ENCODE assay signal across 11 cellular contexts in the genomic region with DNA sequence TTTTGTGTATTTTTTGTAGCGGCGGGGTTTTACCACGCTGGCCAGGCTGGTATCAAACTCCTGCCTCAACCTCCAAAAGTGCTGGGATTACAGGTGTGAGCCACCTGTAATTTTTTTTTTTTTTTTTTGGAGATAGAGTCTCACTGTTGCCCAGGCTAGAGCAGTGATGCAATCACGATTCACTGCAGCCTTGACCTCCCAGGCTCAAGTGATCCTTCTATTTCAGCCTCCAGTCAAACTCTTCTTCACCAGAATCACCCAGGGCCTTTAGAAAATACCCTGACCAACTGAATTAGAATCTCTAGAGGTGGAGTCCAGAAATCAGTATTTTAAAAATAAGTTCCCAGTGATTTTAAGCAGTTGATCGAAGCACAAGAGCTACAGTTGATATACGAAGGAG. TPM values are rescaled to one million over a fixed set of nuclear protein-coding genes. Genes with fewer than 3 reads are reported as not detected.
A peak's percentile ranks its signal among the peaks of the same experiment; 100 is the strongest.
DNase-seq lines count a peak whose midpoint lies in the region; ATAC-seq and TF ChIP-seq lines count a peak whose summit lies in the region.
"Had no signal": no experiment of that assay in that cellular context is flagged by ENCODE, and none has a peak within 500 bp of the region (broad histone marks: within the 10 kb centered on the region; RNA-seq: fewer than 3 reads in every experiment).

No MANE protein-coding gene starts in this region.

- no peaks in the 10 kb centered on the region for H3K27me3 Mint-ChIP-seq in CD4-positive, CD25-positive, alpha-beta regulatory T cell

- peak overlapping the region in 2 of 3 donors; percentile 85 to 93 for H3K27ac Mint-ChIP-seq in CD4-positive, CD25-positive, alpha-beta regulatory T cell
- H3K27ac Mint-ChIP-seq: activated T-helper 2 cell treated with anti-CD3 and anti-CD28 coated beads, Interferon-gamma antibody, Interleukin-2, Interleukin-4, amounts not matched to agents 10 μg/mL and 5 μg/mL and 100 μg/mL, durations not matched to agents 14 hours and 24 hours and 36 hours had no signal

- H3K4me3 ChIP-seq in CD4-positive, CD25-positive, alpha-beta regulatory T cell (ENCODE audit: low read depth, low read length): no peak overlapping the region
- H3K4me3 ChIP-seq in RWPE2 (ENCODE audit: severe bottlenecking): no peak overlapping the region
- no peak overlapping the region for H3K4me3 ChIP-seq in fibroblast of lung (replicated peaks in 1 of 4; ENCODE audit: control extremely low read depth in 1 of 4, insufficient read depth in 1 of 4, low read depth in 3 of 4, low read length in 4 of 4)
- H3K4me3 ChIP-seq in skeletal muscle satellite cell (ENCODE audit: low read length): peak overlapping the region; percentile 35
- H3K4me3 ChIP-seq: vagina had no signal

- peaks cover 12 to 89% (median 57%) of the 10 kb centered on the region in 4 donors for H3K4me1 Mint-ChIP-seq in CD4-positive, CD25-positive, alpha-beta regulatory T cell

- no peaks in the 10 kb centered on the region for H3K9me3 Mint-ChIP-seq in CD4-positive, CD25-positive, alpha-beta regulatory T cell
- H3K9me3 Mint-ChIP-seq: activated T-helper 2 cell treated with anti-CD3 and anti-CD28 coated beads, Interferon-gamma antibody, Interleukin-2, Interleukin-4, amounts not matched to agents 10 μg/mL and 5 μg/mL and 100 μg/mL, durations not matched to agents 14 hours and 24 hours and 36 hours had no signal

- no peak overlapping the region for H2AFZ ChIP-seq in fibroblast of lung (ENCODE audit: low read length)

- no peak for DNase-seq in CD4-positive, CD25-positive, alpha-beta regulatory T cell
- DNase-seq in RWPE2 (ENCODE audit: low spot score) (no peak), fibroblast of lung (ENCODE audit: low read depth in 2 of 2) (no peak), ecto neural progenitor cell (ENCODE audit: low spot score) (no peak), MV-4-11 (lab: John Stamatoyannopoulos, UW) (no peak)
- DNase-seq in activated CD4-positive, alpha-beta T cell treated with anti-CD3 and anti-CD28 coated beads for 4 hours: no peak
- DNase-seq: NCI-H1436 had no signal

- peak overlapping the region in 1 of 4 donors; percentile 7 for H3K4me3 Mint-ChIP-seq in CD4-positive, CD25-positive, alpha-beta regulatory T cell

- H3K9ac ChIP-seq in fibroblast of lung (ENCODE audit: insufficient read depth, low read length) (no peak overlapping the region), skeletal muscle satellite cell (ENCODE audit: low read depth, low read length) (no peak overlapping the region)

- no peak overlapping the region for H3K27ac ChIP-seq in CD4-positive, CD25-positive, alpha-beta regulatory T cell (ENCODE audit: insufficient read depth, low read length, poor library complexity, severe bottlenecking)
- H3K27ac ChIP-seq in RWPE2 (ENCODE audit: poor library complexity, severe bottlenecking): peak overlapping the region; percentile 75
- H3K27ac ChIP-seq in fibroblast of lung (ENCODE audit: insufficient read depth, low read length): no peak overlapping the region

- peaks cover 87% of the 10 kb centered on the region for H3K79me2 ChIP-seq in fibroblast of lung (ENCODE audit: control insufficient read depth, insufficient read depth, low read length)

- H3K36me3 ChIP-seq in CD4-positive, CD25-positive, alpha-beta regulatory T cell (ENCODE audit: control insufficient read depth, insufficient read depth, low read length): peaks cover 36% of the 10 kb centered on the region
- peaks cover 35% of the 10 kb centered on the region for H3K36me3 ChIP-seq in RWPE2 (ENCODE audit: low read depth)
- H3K36me3 ChIP-seq in fibroblast of lung (ENCODE audit: control insufficient read depth, insufficient read depth, low read length): peaks cover 6% of the 10 kb centered on the region
- H3K36me3 ChIP-seq in skeletal muscle satellite cell (ENCODE audit: insufficient read depth, low read length): peaks cover 9% of the 10 kb centered on the region

- peaks cover 52% of the 10 kb centered on the region for H3K4me1 ChIP-seq in CD4-positive, CD25-positive, alpha-beta regulatory T cell (ENCODE audit: control insufficient read depth, insufficient read depth, low read length, poor library complexity, severe bottlenecking)
- H3K4me1 ChIP-seq in RWPE2 (ENCODE audit: insufficient read depth, poor library complexity, severe bottlenecking) (peaks cover 35% of the 10 kb centered on the region), fibroblast of lung (ENCODE audit: control insufficient read depth, extremely low read depth, insufficient read depth, low read length) (peaks cover 30% of the 10 kb centered on the region), skeletal muscle satellite cell (ENCODE audit: control insufficient read depth, insufficient read depth, low read length) (peaks cover 46% of the 10 kb centered on the region)

- ATAC-seq in CD4-positive, CD25-positive, alpha-beta regulatory T cell (ENCODE audit: low read depth in 2 of 2): no peak
- ATAC-seq in RWPE2 (ENCODE audit: low read depth) (no peak), HG03280 (IDR thresholded peaks at IDR 0.05; ENCODE audit: unreplicated experiment) (no peak)

- peaks cover 16% of the 10 kb centered on the region for H3K36me3 Mint-ChIP-seq in CD4-positive, CD25-positive, alpha-beta regulatory T cell

- H3K27me3 ChIP-seq in CD4-positive, CD25-positive, alpha-beta regulatory T cell (ENCODE audit: control insufficient read depth, insufficient read depth, low read length): no peaks in the 10 kb centered on the region
- no peaks in the 10 kb centered on the region for H3K27me3 ChIP-seq in RWPE2 (ENCODE audit: insufficient read depth, poor library complexity, severe bottlenecking)
- H3K27me3 ChIP-seq in fibroblast of lung (ENCODE audit: control insufficient read depth, insufficient read depth, low read length): no peaks in the 10 kb centered on the region
- H3K27me3 ChIP-seq in skeletal muscle satellite cell (ENCODE audit: control insufficient read depth, insufficient read depth, low read length): no peaks in the 10 kb centered on the region
- H3K27me3 ChIP-seq: vagina had no signal

- no peaks in the 10 kb centered on the region for H4K20me1 ChIP-seq in fibroblast of lung (ENCODE audit: control insufficient read depth, extremely low read depth, insufficient read depth, low read length)

- H3K4me2 ChIP-seq in fibroblast of lung (ENCODE audit: extremely low read depth, insufficient read depth, low read length): peak overlapping the region; percentile 9
- H3K4me2 ChIP-seq in skeletal muscle satellite cell (ENCODE audit: low read length): peak overlapping the region; percentile 33

- no peaks in the 10 kb centered on the region for H3K9me3 ChIP-seq in CD4-positive, CD25-positive, alpha-beta regulatory T cell (ENCODE audit: control insufficient read depth in 2 of 2, low read length in 2 of 2)
- H3K9me3 ChIP-seq in RWPE2 (ENCODE audit: severe bottlenecking): no peaks in the 10 kb centered on the region
- H3K9me3 ChIP-seq in fibroblast of lung (ENCODE audit: control insufficient read depth, insufficient read depth, low read depth, low read length): no peaks in the 10 kb centered on the region
- H3K9me3 ChIP-seq in skeletal muscle satellite cell (replicated peaks; ENCODE audit: low read length): no peaks in the 10 kb centered on the region
- H3K9me3 ChIP-seq: vagina had no signal

- no peak for TF ChIP-seq CTCF in RWPE2 (IDR thresholded peaks at IDR 0.05; ENCODE audit: poor library complexity, severe bottlenecking)
- no peak for TF ChIP-seq CTCF in fibroblast of lung (conservative IDR thresholded peaks at IDR 0.05 in 1 of 2, IDR thresholded peaks at IDR 0.05 in 1 of 2; ENCODE audit: low read depth in 1 of 2, low read length in 2 of 2)

RNA-seq across cellular contexts. Expression of gene HSPB9, which starts 12.5 kb away (rescaled TPM):
- total RNA-seq in CD4-positive, CD25-positive, alpha-beta regulatory T cell: not detected
- under 1 TPM in 2 of 4 donors, not detected in 2; 0.08 to 0.28 TPM for polyA plus RNA-seq in CD4-positive, CD25-positive, alpha-beta regulatory T cell
- total RNA-seq in fibroblast of lung: not detected in 2 replicates
- not detected in 2 replicates for polyA plus RNA-seq in fibroblast of lung
- polyA plus RNA-seq in fibroblast of lung (2012): 0.09 TPM in 1 of 2 replicates, not detected in the other
- polyA minus RNA-seq in fibroblast of lung (ENCODE audit: low replicate concordance): not detected in 2 replicates
- total RNA-seq in skeletal muscle satellite cell (2012; rRNA removed): not detected in 2 replicates
- total RNA-seq: activated T-helper 2 cell treated with anti-CD3 and anti-CD28 coated beads, Interferon-gamma antibody, Interleukin-2, Interleukin-4, amounts not matched to agents 10 μg/mL and 5 μg/mL and 100 μg/mL, durations not matched to agents 14 hours and 24 hours and 36 hours had no signal

RNA-seq across cellular contexts. Expression of gene KAT2A, which starts 14.0 kb away (rescaled TPM):
- 26.5 TPM for total RNA-seq in CD4-positive, CD25-positive, alpha-beta regulatory T cell
- polyA plus RNA-seq in CD4-positive, CD25-positive, alpha-beta regulatory T cell: 1 to 10 TPM; 2.5 to 5.7 (median 4.4) TPM
- total RNA-seq in fibroblast of lung: 7.4 and 7.8 TPM in 2 replicates
- polyA plus RNA-seq in fibroblast of lung: 9.1 and 11.8 TPM in 2 replicates
- 9.4 and 14.1 TPM in 2 replicates for polyA plus RNA-seq in fibroblast of lung (2012)
- polyA minus RNA-seq in fibroblast of lung (ENCODE audit: low replicate concordance): 12.6 and 34.0 TPM in 2 replicates
- total RNA-seq in skeletal muscle satellite cell (2012; rRNA removed): 14.4 and 15.0 TPM in 2 replicates

RNA-seq across cellular contexts. Expression of gene RAB5C, which starts 19.6 kb away (rescaled TPM):
- total RNA-seq in CD4-positive, CD25-positive, alpha-beta regulatory T cell: 93.7 TPM
- 10 to 100 TPM; 56.0 to 98.5 (median 69.9) TPM for polyA plus RNA-seq in CD4-positive, CD25-positive, alpha-beta regulatory T cell
- total RNA-seq in fibroblast of lung: 44.7 and 65.2 TPM in 2 replicates
- 162 and 197 TPM in 2 replicates for polyA plus RNA-seq in fibroblast of lung
- 162 and 198 TPM in 2 replicates for polyA plus RNA-seq in fibroblast of lung (2012)
- 197 and 241 TPM in 2 replicates for polyA minus RNA-seq in fibroblast of lung (ENCODE audit: low replicate concordance)
- total RNA-seq in skeletal muscle satellite cell (2012; rRNA removed): 106 and 113 TPM in 2 replicates

RNA-seq across cellular contexts. Expression of gene DHX58, which starts 22.6 kb away (rescaled TPM):
- total RNA-seq in CD4-positive, CD25-positive, alpha-beta regulatory T cell: 24.4 TPM
- polyA plus RNA-seq in CD4-positive, CD25-positive, alpha-beta regulatory T cell: 10 to 100 TPM in 3 of 4 donors, 1 to 10 TPM in 1; 7.2 to 20.9 (median 14.5) TPM
- total RNA-seq in fibroblast of lung: 12.3 and 18.3 TPM in 2 replicates
- polyA plus RNA-seq in fibroblast of lung: 7.1 and 8.0 TPM in 2 replicates
- polyA plus RNA-seq in fibroblast of lung (2012): 8.6 and 8.9 TPM in 2 replicates
- 14.4 and 24.3 TPM in 2 replicates for polyA minus RNA-seq in fibroblast of lung (ENCODE audit: low replicate concordance)
- 4.6 and 6.1 TPM in 2 replicates for total RNA-seq in skeletal muscle satellite cell (2012; rRNA removed)

RNA-seq across cellular contexts. Expression of gene ZNF385C, which starts 36.9 kb away (rescaled TPM):
- not detected for total RNA-seq in CD4-positive, CD25-positive, alpha-beta regulatory T cell
- polyA plus RNA-seq in CD4-positive, CD25-positive, alpha-beta regulatory T cell: under 1 TPM in 1 of 4 donors, not detected in 3; 0.21 TPM
- under 0.01 TPM in 1 of 2 replicates, not detected in the other for total RNA-seq in fibroblast of lung
- 0.03 TPM in 1 of 2 replicates, not detected in the other for polyA plus RNA-seq in fibroblast of lung
- not detected in 2 replicates for polyA plus RNA-seq in fibroblast of lung (2012)
- 0.74 TPM in 1 of 2 replicates, not detected in the other for polyA minus RNA-seq in fibroblast of lung (ENCODE audit: low replicate concordance)
- not detected in 2 replicates for total RNA-seq in skeletal muscle satellite cell (2012; rRNA removed)
